ENCODE assay signal across 14 cellular contexts in genomic region chr3:111392911-111393351, GRCh38.
DNase-seq lines count a peak whose midpoint lies in the region; ATAC-seq, FAIRE-seq and TF ChIP-seq lines count a peak whose summit lies in the region.
"Had no signal": no experiment of that assay in that cellular context is flagged by ENCODE, and none has a peak within 500 bp of the region (broad histone marks: within the 10 kb centered on the region; RNA-seq: fewer than 3 reads in every experiment).

No MANE protein-coding gene starts in this region.

- no peak overlapping the region for H3K4me3 ChIP-seq in astrocyte (ENCODE audit: insufficient read depth, low read depth, low read length)
- no peak overlapping the region for H3K4me3 ChIP-seq in psoas muscle
- no peak overlapping the region for H3K4me3 ChIP-seq in sigmoid colon
- H3K4me3 ChIP-seq: BLaER1, colonic mucosa, prostate gland, thoracic aorta had no signal

- no peaks in the 10 kb centered on the region for H3K36me3 ChIP-seq in astrocyte (ENCODE audit: insufficient read depth, low read length)
- H3K36me3 ChIP-seq in psoas muscle (ENCODE audit: insufficient read depth in 1 of 2, low read depth in 1 of 2): no peaks in the 10 kb centered on the region
- H3K36me3 ChIP-seq in sigmoid colon: no peaks in the 10 kb centered on the region
- H3K36me3 ChIP-seq: BLaER1, colonic mucosa, prostate gland, thoracic aorta had no signal

- H3K79me2 ChIP-seq in astrocyte (ENCODE audit: insufficient read depth, low read length): no peaks in the 10 kb centered on the region

- TF ChIP-seq POLR2A in sigmoid colon (IDR thresholded peaks at IDR 0.05): no peak

- H3K9me3 ChIP-seq in astrocyte (ENCODE audit: insufficient read depth, low read depth, low read length) (no peaks in the 10 kb centered on the region), psoas muscle (no peaks in the 10 kb centered on the region), sigmoid colon (no peaks in the 10 kb centered on the region)
- H3K9me3 ChIP-seq: colonic mucosa, thoracic aorta had no signal

- no peak overlapping the region for H3K27ac Mint-ChIP-seq in activated naive CD4-positive, alpha-beta T cell treated with anti-CD3 and anti-CD28 coated beads for 36 hours
- peak overlapping the region; percentile 86 for H3K27ac Mint-ChIP-seq in astrocyte (ENCODE audit: unreplicated experiment)
- no peak overlapping the region for H3K27ac Mint-ChIP-seq in stimulated activated effector memory CD8-positive, alpha-beta T cell treated with anti-CD3 and anti-CD28 coated beads, Interleukin-12 subunit alpha, Interleukin-12 subunit beta, amount 100 ng/mL, for 72 hours
- H3K27ac Mint-ChIP-seq: T-helper 1 cell treated with Interleukin-12 subunit alpha and Interleukin-12 subunit beta and Interleukin-4 antibody, amounts not matched to agents 30 μg/mL and 1 μg/mL, for 36 hours had no signal

- H3K36me3 Mint-ChIP-seq in activated naive CD4-positive, alpha-beta T cell treated with anti-CD3 and anti-CD28 coated beads for 36 hours (ENCODE audit: low read depth): no peaks in the 10 kb centered on the region
- no peaks in the 10 kb centered on the region for H3K36me3 Mint-ChIP-seq in astrocyte (ENCODE audit: low read depth, unreplicated experiment)
- no peaks in the 10 kb centered on the region for H3K36me3 Mint-ChIP-seq in stimulated activated effector memory CD8-positive, alpha-beta T cell treated with anti-CD3 and anti-CD28 coated beads, Interleukin-12 subunit alpha, Interleukin-12 subunit beta, amount 100 ng/mL, for 72 hours

- H3K4me3 Mint-ChIP-seq in activated naive CD4-positive, alpha-beta T cell treated with anti-CD3 and anti-CD28 coated beads for 36 hours: no peak overlapping the region
- H3K4me3 Mint-ChIP-seq in astrocyte (ENCODE audit: unreplicated experiment): no peak overlapping the region
- H3K4me3 Mint-ChIP-seq in stimulated activated effector memory CD8-positive, alpha-beta T cell treated with anti-CD3 and anti-CD28 coated beads, Interleukin-12 subunit alpha, Interleukin-12 subunit beta, amount 100 ng/mL, for 72 hours: no peak overlapping the region
- H3K4me3 Mint-ChIP-seq: T-helper 1 cell treated with Interleukin-12 subunit alpha and Interleukin-12 subunit beta and Interleukin-4 antibody, amounts not matched to agents 30 μg/mL and 1 μg/mL, for 36 hours had no signal

- POLR2A ChIA-PET in RWPE1 (lab: Yijun Ruan, JAX; ENCODE audit: low non-redundant PET): no interaction called here

- peak; percentile 57 for DNase-seq in activated naive CD4-positive, alpha-beta T cell treated with anti-CD3 and anti-CD28 coated beads for 36 hours
- no peak for DNase-seq in activated naive CD4-positive, alpha-beta T cell (lab: John Stamatoyannopoulos, UW)
- DNase-seq in RPMI7951 (ENCODE audit: low read depth) (peak; percentile 29), astrocyte (ENCODE audit: low read depth) (peak; percentile 10), psoas muscle (no peak), RWPE1 (ENCODE audit: low spot score) (no peak), sigmoid colon (no peak)
- DNase-seq in stimulated activated effector memory CD8-positive, alpha-beta T cell treated with anti-CD3 and anti-CD28 coated beads, Interleukin-12 subunit alpha, Interleukin-12 subunit beta, amount 100 ng/mL, for 72 hours (ENCODE audit: low spot score in 2 of 2): peak; percentile 6 to 57
- DNase-seq: colonic mucosa had no signal

- no peak for FAIRE-seq in astrocyte (lab: Jason Lieb, UNC)

- 80 to 81% (median 80%) methylated on average over 2 of the region's 2 CpGs for WGBS in psoas muscle, 3 donors
- 51 to 74% methylated on average over 2 of the region's 2 CpGs for WGBS in sigmoid colon, 2 donors

- no peak overlapping the region for H2AFZ ChIP-seq in astrocyte (ENCODE audit: low read depth, low read length)

- H3K27me3 ChIP-seq in astrocyte (ENCODE audit: insufficient read depth, low read length) (no peaks in the 10 kb centered on the region), psoas muscle (ENCODE audit: insufficient read depth in 3 of 3, low read length in 2 of 3) (no peaks in the 10 kb centered on the region), sigmoid colon (no peaks in the 10 kb centered on the region)
- H3K27me3 ChIP-seq: BLaER1, colonic mucosa had no signal

- H3K4me1 Mint-ChIP-seq in activated naive CD4-positive, alpha-beta T cell treated with anti-CD3 and anti-CD28 coated beads for 36 hours (ENCODE audit: low read depth): peaks cover 20% of the 10 kb centered on the region
- H3K4me1 Mint-ChIP-seq in astrocyte (ENCODE audit: low read depth, unreplicated experiment): peaks cover 9% of the 10 kb centered on the region
- peaks cover 16% of the 10 kb centered on the region for H3K4me1 Mint-ChIP-seq in stimulated activated effector memory CD8-positive, alpha-beta T cell treated with anti-CD3 and anti-CD28 coated beads, Interleukin-12 subunit alpha, Interleukin-12 subunit beta, amount 100 ng/mL, for 72 hours

- TF ChIP-seq CTCF in astrocyte (IDR thresholded peaks at IDR 0.05; ENCODE audit: insufficient read depth, low read depth, low read length) (no peak), psoas muscle (IDR thresholded peaks at IDR 0.05) (no peak), RWPE1 (conservative IDR thresholded peaks at IDR 0.05; ENCODE audit: low read depth) (no peak), sigmoid colon (IDR thresholded peaks at IDR 0.05) (no peak)

- no peaks in the 10 kb centered on the region for H4K20me1 ChIP-seq in astrocyte (ENCODE audit: insufficient read depth, low read length)
- H4K20me1 ChIP-seq: BLaER1 had no signal

- ATAC-seq in stimulated activated effector memory CD8-positive, alpha-beta T cell treated with anti-CD3 and anti-CD28 coated beads, Interleukin-12 subunit alpha, Interleukin-12 subunit beta, amount 100 ng/mL, for 72 hours: peak; percentile 97
- ATAC-seq in psoas muscle: no peak

- intact Hi-C loops in activated naive CD4-positive, alpha-beta T cell treated with anti-CD3 and anti-CD28 coated beads for 36 hours (cut with micrococcal nuclease): loop anchor here (1.0 to 2.0 kb wide), 3 partner anchors 146 to 276 kb away; no protein-coding TSS in a partner anchor
- intact Hi-C loops in psoas muscle (cut with DNase I) (no loop called here), sigmoid colon (cut with DNase I) (no loop called here)

- H3K4me1 ChIP-seq in astrocyte (ENCODE audit: insufficient read depth, low read length) (no peaks in the 10 kb centered on the region), psoas muscle (no peaks in the 10 kb centered on the region), sigmoid colon (no peaks in the 10 kb centered on the region)
- H3K4me1 ChIP-seq: BLaER1, colonic mucosa, prostate gland had no signal

- H3K4me2 ChIP-seq in astrocyte (ENCODE audit: low read length): no peak overlapping the region
- H3K4me2 ChIP-seq: BLaER1 had no signal

- H3K9me3 Mint-ChIP-seq in activated naive CD4-positive, alpha-beta T cell treated with anti-CD3 and anti-CD28 coated beads for 36 hours: peaks cover 10% of the 10 kb centered on the region
- peaks cover 3% of the 10 kb centered on the region for H3K9me3 Mint-ChIP-seq in astrocyte (ENCODE audit: unreplicated experiment)
- peaks cover 6% of the 10 kb centered on the region for H3K9me3 Mint-ChIP-seq in stimulated activated effector memory CD8-positive, alpha-beta T cell treated with anti-CD3 and anti-CD28 coated beads, Interleukin-12 subunit alpha, Interleukin-12 subunit beta, amount 100 ng/mL, for 72 hours

- no peak for TF ChIP-seq EP300 in sigmoid colon (IDR thresholded peaks at IDR 0.05)

- H3K27me3 Mint-ChIP-seq in activated naive CD4-positive, alpha-beta T cell treated with anti-CD3 and anti-CD28 coated beads for 36 hours (ENCODE audit: low read depth): no peaks in the 10 kb centered on the region
- H3K27me3 Mint-ChIP-seq in astrocyte (ENCODE audit: low read depth, unreplicated experiment): no peaks in the 10 kb centered on the region

- no peak overlapping the region for H3K27ac ChIP-seq in astrocyte (ENCODE audit: low read depth, low read length)
- no peak overlapping the region for H3K27ac ChIP-seq in psoas muscle
- no peak overlapping the region for H3K27ac ChIP-seq in RWPE1
- H3K27ac ChIP-seq in sigmoid colon: no peak overlapping the region
- H3K27ac ChIP-seq: BLaER1, colonic mucosa, KMS-11, prostate gland, thoracic aorta had no signal

- H3K9ac ChIP-seq in astrocyte (ENCODE audit: low read length): no peak overlapping the region
- H3K9ac ChIP-seq: BLaER1, KMS-11 had no signal

- CTCF ChIA-PET in activated naive CD4-positive, alpha-beta T cell treated with anti-CD3 and anti-CD28 coated beads for 36 hours (lab: Charles Lee): interaction anchor here (0.9 to 1.1 kb wide), 2 partner anchors 27 to 146 kb away, joined by 4 to 6 read pairs; no protein-coding TSS in a partner anchor
- CTCF ChIA-PET in RWPE1 (lab: Yijun Ruan, JAX): interaction anchor here (0.9 kb wide), 1 partner anchor 118 kb away, joined by 3 read pairs; no protein-coding TSS in a partner anchor

Comparison
In these comparisons a context has a peak if more than half of its experiments do, and no peak if none do; other contexts are left out.
1. DNase-seq: peak in activated naive CD4-positive, alpha-beta T cell treated with anti-CD3 and anti-CD28 coated beads for 36 hours (single experiment), RPMI7951 (single experiment), astrocyte (single experiment) and stimulated activated effector memory CD8-positive, alpha-beta T cell treated with anti-CD3 and anti-CD28 coated beads, Interleukin-12 subunit alpha, Interleukin-12 subunit beta, amount 100 ng/mL, for 72 hours (2 of 2); none in activated naive CD4-positive, alpha-beta T cell (0 of 4), psoas muscle (0 of 2), RWPE1 (single experiment) and sigmoid colon (single experiment).